In genomic region chr3:174355505-174355904, GRCh38 we compare ENCODE assay signal across 8 cellular contexts.
DNase-seq lines count a peak whose midpoint lies in the region; ATAC-seq and TF ChIP-seq lines count a peak whose summit lies in the region.

No MANE protein-coding gene starts in this region.

- ATAC-seq in HG03025 (IDR thresholded peaks at IDR 0.05; ENCODE audit: low FRiP score, unreplicated experiment) (peak; percentile 49), GM18498 (IDR thresholded peaks at IDR 0.05; ENCODE audit: unreplicated experiment) (no peak), GM18511 (IDR thresholded peaks at IDR 0.05; ENCODE audit: unreplicated experiment) (no peak)

- no peaks in the 10 kb centered on the region for H3K79me2 ChIP-seq in OCI-LY3 (ENCODE audit: low read length)

- TF ChIP-seq CTCF in BE2C (IDR thresholded peaks at IDR 0.05; ENCODE audit: low read depth, low read length) (peak; percentile 31; the same call in 1 of the 2 replicates), OCI-LY3 (IDR thresholded peaks at IDR 0.05; ENCODE audit: low read depth, low read length) (peak; percentile 57), esophagus muscularis mucosa (IDR thresholded peaks at IDR 0.05) (no peak)

- H3K4me2 ChIP-seq in OCI-LY3 (ENCODE audit: low read length) = no peak overlapping the region

- H3K4me1 ChIP-seq in BE2C (no peaks in the 10 kb centered on the region), OCI-LY3 (ENCODE audit: low read length) (no peaks in the 10 kb centered on the region), esophagus muscularis mucosa (no peaks in the 10 kb centered on the region)

- no peak overlapping the region for H3K27ac ChIP-seq in OCI-LY3 (ENCODE audit: low read length)
- H3K27ac ChIP-seq in esophagus muscularis mucosa (replicated peaks in 1 of 4) = no peak overlapping the region

- intact Hi-C loops in esophagus muscularis mucosa (cut with DNase I) = no loop called here

- no peak overlapping the region for H3K4me3 ChIP-seq in BE2C (ENCODE audit: low read depth, low read length)
- no peak overlapping the region for H3K4me3 ChIP-seq in OCI-LY3 (ENCODE audit: low read length)
- H3K4me3 ChIP-seq in esophagus muscularis mucosa = no peak overlapping the region

- 23% methylated on average over 1 of the region's 1 CpG for WGBS in esophagus muscularis mucosa

- H3K9me3 ChIP-seq in BE2C (no peaks in the 10 kb centered on the region), OCI-LY3 (ENCODE audit: insufficient read depth, low read length) (no peaks in the 10 kb centered on the region), esophagus muscularis mucosa (peaks cover 0 to 6% (median 0%) of the 10 kb centered on the region in 4 donors)

- TF ChIP-seq POLR2A in esophagus muscularis mucosa (IDR thresholded peaks at IDR 0.05; ENCODE audit: low read depth) = no peak

- H3K9ac ChIP-seq in OCI-LY3 (ENCODE audit: low read length) = no peak overlapping the region

- no peaks in the 10 kb centered on the region for H4K20me1 ChIP-seq in OCI-LY3 (ENCODE audit: insufficient read depth, low read length)

- H3K36me3 ChIP-seq in BE2C = no peaks in the 10 kb centered on the region
- no peaks in the 10 kb centered on the region for H3K36me3 ChIP-seq in OCI-LY3 (replicated peaks; ENCODE audit: low read depth, low read length)
- no peaks in the 10 kb centered on the region for H3K36me3 ChIP-seq in esophagus muscularis mucosa

- H2AFZ ChIP-seq in OCI-LY3 (ENCODE audit: low read depth, low read length) = no peak overlapping the region

- no peak for TF ChIP-seq EP300 in esophagus muscularis mucosa (IDR thresholded peaks at IDR 0.05)

- DNase-seq in BE2C (no peak), iPS DF 19.7 (ENCODE audit: low read depth, low spot score) (peak; percentile 33), esophagus muscularis mucosa (ENCODE audit: extremely low spot score) (no peak)
- DNase-seq in effector CD8-positive, alpha-beta T cell (lab: John Stamatoyannopoulos, UW) = no peak

- H3K27me3 ChIP-seq in BE2C = no peaks in the 10 kb centered on the region
- H3K27me3 ChIP-seq in OCI-LY3 (ENCODE audit: low read depth, low read length) = no peaks in the 10 kb centered on the region
- H3K27me3 ChIP-seq in esophagus muscularis mucosa = no peaks in the 10 kb centered on the region

Comparison
In these comparisons a context has a peak if more than half of its experiments do, and no peak if none do; other contexts are left out.
1. CTCF ChIP-seq: peak in BE2C (single experiment) and OCI-LY3 (single experiment); none in esophagus muscularis mucosa (0 of 3).